11 cellular contexts compared by ENCODE assay signal in the genomic region with DNA sequence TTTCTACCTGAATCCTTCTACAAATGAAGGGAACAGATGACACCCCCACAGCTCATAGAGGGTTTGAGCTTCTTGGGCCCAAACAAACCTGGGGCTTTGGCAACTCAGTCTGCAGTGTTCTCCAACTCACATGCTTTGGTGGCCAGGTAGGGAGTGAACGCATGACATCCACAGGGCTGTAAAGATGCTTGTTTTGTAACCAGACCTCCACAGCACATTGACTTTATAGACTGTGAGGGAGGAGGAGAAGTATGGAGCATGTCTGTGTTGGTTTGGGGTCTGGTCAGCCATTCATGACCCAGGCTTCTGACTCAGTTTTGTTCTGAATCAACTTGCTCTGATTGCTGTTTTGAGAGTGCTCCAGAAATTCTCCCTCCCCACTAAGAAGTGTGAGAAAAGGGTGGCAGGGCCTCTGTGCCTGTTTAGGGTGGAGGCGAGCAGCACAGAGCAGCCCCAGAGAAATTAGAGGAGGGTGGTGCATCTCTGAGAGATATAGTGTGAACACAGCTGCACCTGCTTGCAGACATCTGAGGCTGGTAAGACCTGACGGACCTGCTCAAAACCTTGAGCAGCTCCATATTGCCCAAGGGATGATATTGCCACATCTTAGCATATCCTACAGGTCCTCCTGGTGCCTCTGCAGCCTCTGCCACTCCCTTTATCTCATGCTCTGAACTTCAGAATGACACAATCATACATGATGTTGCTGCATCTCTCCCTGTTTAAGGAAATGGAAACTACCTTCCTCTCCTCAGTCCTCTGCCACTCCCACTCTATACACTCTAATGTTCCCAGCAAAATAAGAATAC.
"Had no signal": no experiment of that assay in that cellular context is flagged by ENCODE, and none has a peak within 500 bp of the region (broad histone marks: within the 10 kb centered on the region; RNA-seq: fewer than 3 reads in every experiment).

No MANE protein-coding gene starts in this region.

- H3K4me3 Mint-ChIP-seq: activated CD8-positive, alpha-beta T cell treated with anti-CD3 and anti-CD28 coated beads for 36 hours; activated naive CD8-positive, alpha-beta T cell treated with anti-CD3 and anti-CD28 coated beads, Interleukin-2, amount 50 U/mL, for 24 hours had no signal

- ATAC-seq: activated CD8-positive, alpha-beta T cell treated with anti-CD3 and anti-CD28 coated beads for 36 hours; activated naive CD8-positive, alpha-beta T cell treated with anti-CD3 and anti-CD28 coated beads, Interleukin-2, amount 50 U/mL, for 24 hours; gastroesophageal sphincter had no signal

- H3K27ac Mint-ChIP-seq: activated CD8-positive, alpha-beta T cell treated with anti-CD3 and anti-CD28 coated beads for 36 hours; activated naive CD8-positive, alpha-beta T cell treated with anti-CD3 and anti-CD28 coated beads, Interleukin-2, amount 50 U/mL, for 24 hours had no signal

- H3K4me1 Mint-ChIP-seq: activated naive CD8-positive, alpha-beta T cell treated with anti-CD3 and anti-CD28 coated beads, Interleukin-2, amount 50 U/mL, for 24 hours had no signal

- H3K27me3 Mint-ChIP-seq: activated CD8-positive, alpha-beta T cell treated with anti-CD3 and anti-CD28 coated beads for 36 hours had no signal

- H3K9me3 Mint-ChIP-seq: activated CD8-positive, alpha-beta T cell treated with anti-CD3 and anti-CD28 coated beads for 36 hours; activated naive CD8-positive, alpha-beta T cell treated with anti-CD3 and anti-CD28 coated beads, Interleukin-2, amount 50 U/mL, for 24 hours had no signal

- DNase-seq: activated CD8-positive, alpha-beta memory T cell treated with anti-CD3 and anti-CD28 coated beads, Interleukin-2, amount 50 U/mL, for 48 hours; activated CD8-positive, alpha-beta T cell treated with anti-CD3 and anti-CD28 coated beads for 36 hours; activated naive CD8-positive, alpha-beta T cell treated with anti-CD3 and anti-CD28 coated beads, Interleukin-2, amount 50 U/mL, for 24 hours; central memory CD4-positive, alpha-beta T cell; effector CD4-positive, alpha-beta T cell; retina; stimulated activated CD4-positive, alpha-beta T cell treated with anti-CD3 and anti-CD28 coated beads, Interleukin-15, amount 100 ng/mL, for 24 hours; stimulated activated CD4-positive, alpha-beta T cell treated with anti-CD3 and anti-CD28 coated beads, Interleukin-4, amount 100 ng/mL, for 4 hours; SW 1271; tibial artery had no signal
